7 cellular contexts compared by ENCODE assay signal in genomic region chr12:130420071-130420470, GRCh38.
"Had no signal": no experiment of that assay in that cellular context is flagged by ENCODE, and none has a peak within 500 bp of the region (broad histone marks: within the 10 kb centered on the region; RNA-seq: fewer than 3 reads in every experiment).

No MANE protein-coding gene starts in this region.

- ATAC-seq: HepG2, K562 had no signal

- H3K27ac ChIP-seq: HL-60 had no signal

- FAIRE-seq: HepG2, HTR-8/SVneo, K562 had no signal

- H3K4me3 ChIP-seq: K562 had no signal

- DNase-seq: IMR-90, KBM-7, KG1 had no signal
